ENCODE assay signal across 9 cellular contexts in genomic region chr3:107651782-107652181, GRCh38.
DNase-seq lines count a peak whose midpoint lies in the region; ATAC-seq and TF ChIP-seq lines count a peak whose summit lies in the region.
"Had no signal": no experiment of that assay in that cellular context is flagged by ENCODE, and none has a peak within 500 bp of the region (broad histone marks: within the 10 kb centered on the region; RNA-seq: fewer than 3 reads in every experiment).

No MANE protein-coding gene starts in this region.

- no peak for TF ChIP-seq POLR2A in gastrocnemius medialis (IDR thresholded peaks at IDR 0.05)

- H3K36me3 ChIP-seq in gastrocnemius medialis (no peaks in the 10 kb centered on the region), Caco-2 (ENCODE audit: control insufficient read depth, insufficient read depth, low read length) (no peaks in the 10 kb centered on the region)

- no peaks in the 10 kb centered on the region for H3K27me3 Mint-ChIP-seq in activated T-cell treated with anti-CD3 and anti-CD28 coated beads, Interleukin-2, amount 50 U/mL, for 24 hours
- H3K27me3 Mint-ChIP-seq in Caco-2 (ENCODE audit: insufficient read depth, unreplicated experiment): no peaks in the 10 kb centered on the region

- no peaks in the 10 kb centered on the region for H3K27me3 ChIP-seq in gastrocnemius medialis
- no peaks in the 10 kb centered on the region for H3K27me3 ChIP-seq in Caco-2 (replicated peaks; ENCODE audit: control insufficient read depth, insufficient read depth, low read length)

- POLR2A ChIA-PET in Caco-2 (lab: Charles Lee): no interaction called here

- peaks cover 31% of the 10 kb centered on the region for H3K4me1 Mint-ChIP-seq in activated T-cell treated with anti-CD3 and anti-CD28 coated beads, Interleukin-2, amount 50 U/mL, for 24 hours (ENCODE audit: low read depth)
- peaks cover 12% of the 10 kb centered on the region for H3K4me1 Mint-ChIP-seq in stimulated activated effector memory CD8-positive, alpha-beta T cell treated with anti-CD3 and anti-CD28 coated beads, Interleukin-12 subunit alpha, Interleukin-12 subunit beta, amount 100 ng/mL, for 72 hours
- H3K4me1 Mint-ChIP-seq in Caco-2 (ENCODE audit: low read depth, unreplicated experiment): no peaks in the 10 kb centered on the region

- H3K4me3 ChIP-seq in gastrocnemius medialis (no peak overlapping the region), Caco-2 (ENCODE audit: low read depth, low read length) (no peak overlapping the region)

- in situ Hi-C loops in gastrocnemius medialis (cut with MboI; ENCODE audit: low sequenced_read_pairs in 4 of 4): loop anchor here in 1 of 4 donors (25.0 kb wide), 1 partner anchor 414 kb away; no protein-coding TSS in a partner anchor

- H3K9me3 ChIP-seq in gastrocnemius medialis (no peaks in the 10 kb centered on the region), Caco-2 (no peaks in the 10 kb centered on the region)

- ATAC-seq in GM21786 (IDR thresholded peaks at IDR 0.05; ENCODE audit: unreplicated experiment): peak; percentile 82
- peak; percentile 83 for ATAC-seq in HG03432 (IDR thresholded peaks at IDR 0.05; ENCODE audit: unreplicated experiment)
- ATAC-seq in stimulated activated effector memory CD8-positive, alpha-beta T cell treated with anti-CD3 and anti-CD28 coated beads, Interleukin-12 subunit alpha, Interleukin-12 subunit beta, amount 100 ng/mL, for 72 hours: peak; percentile 70
- ATAC-seq in gastrocnemius medialis: no peak

- CTCF ChIA-PET in Caco-2 (lab: Charles Lee): no interaction called here

- no peak overlapping the region for H3K27ac ChIP-seq in gastrocnemius medialis

- no peak for DNase-seq in activated T-cell treated with anti-CD3 and anti-CD28 coated beads, Interleukin-2, amount 50 U/mL, for 24 hours
- no peak for DNase-seq in activated T-cell treated with anti-CD3 and anti-CD28 coated beads, Interleukin-2, amount 50 U/mL, for 1 hour
- no peak for DNase-seq in stimulated activated effector memory CD8-positive, alpha-beta T cell treated with anti-CD3 and anti-CD28 coated beads, Interleukin-12 subunit alpha, Interleukin-12 subunit beta, amount 100 ng/mL, for 72 hours (ENCODE audit: low spot score in 2 of 2)
- DNase-seq in gastrocnemius medialis: no peak
- no peak for DNase-seq in NOMO-1 treated with DMSO at 0.1 percent for 48 hours (lab: John Stamatoyannopoulos, UW; ENCODE audit: unreplicated experiment)
- no peak for DNase-seq in Caco-2
- DNase-seq: NCI-H187 treated with DMSO at 0.1 percent for 48 hours had no signal

- no peak overlapping the region for H3K4me3 Mint-ChIP-seq in activated T-cell treated with anti-CD3 and anti-CD28 coated beads, Interleukin-2, amount 50 U/mL, for 24 hours
- no peak overlapping the region for H3K4me3 Mint-ChIP-seq in stimulated activated effector memory CD8-positive, alpha-beta T cell treated with anti-CD3 and anti-CD28 coated beads, Interleukin-12 subunit alpha, Interleukin-12 subunit beta, amount 100 ng/mL, for 72 hours
- no peak overlapping the region for H3K4me3 Mint-ChIP-seq in Caco-2 (ENCODE audit: unreplicated experiment)

- BruUV-seq in Caco-2 (replicated peaks; lab: Mats Ljungman, UMichigan): no TSS peak

- H3K36me3 Mint-ChIP-seq in activated T-cell treated with anti-CD3 and anti-CD28 coated beads, Interleukin-2, amount 50 U/mL, for 24 hours (ENCODE audit: low read depth): peaks cover 27% of the 10 kb centered on the region
- H3K36me3 Mint-ChIP-seq in stimulated activated effector memory CD8-positive, alpha-beta T cell treated with anti-CD3 and anti-CD28 coated beads, Interleukin-12 subunit alpha, Interleukin-12 subunit beta, amount 100 ng/mL, for 72 hours: no peaks in the 10 kb centered on the region
- no peaks in the 10 kb centered on the region for H3K36me3 Mint-ChIP-seq in Caco-2 (ENCODE audit: insufficient read depth, unreplicated experiment)

- intact Hi-C loops in gastrocnemius medialis (cut with DNase I; ENCODE audit: low total_unique reads): loop anchor here (10.0 kb wide), 1 partner anchor 217 kb away; no protein-coding TSS in a partner anchor
- intact Hi-C loops in Caco-2 (cut with micrococcal nuclease; ENCODE audit: unreplicated experiment): no loop called here

- H3K4me1 ChIP-seq in gastrocnemius medialis (peaks cover 14 to 20% of the 10 kb centered on the region in 2 donors), Caco-2 (no peaks in the 10 kb centered on the region)

- peak overlapping the region; percentile 64 for H3K27ac Mint-ChIP-seq in activated T-cell treated with anti-CD3 and anti-CD28 coated beads, Interleukin-2, amount 50 U/mL, for 24 hours
- peak overlapping the region; percentile 80 for H3K27ac Mint-ChIP-seq in stimulated activated effector memory CD8-positive, alpha-beta T cell treated with anti-CD3 and anti-CD28 coated beads, Interleukin-12 subunit alpha, Interleukin-12 subunit beta, amount 100 ng/mL, for 72 hours
- no peak overlapping the region for H3K27ac Mint-ChIP-seq in Caco-2 (ENCODE audit: unreplicated experiment)

- TF ChIP-seq CTCF in gastrocnemius medialis (IDR thresholded peaks at IDR 0.05 in 4 of 5, conservative IDR thresholded peaks at IDR 0.05 in 1 of 5): no peak
- no peak for TF ChIP-seq CTCF in Caco-2 (IDR thresholded peaks at IDR 0.05; ENCODE audit: insufficient read depth in 1 of 2, low read depth in 1 of 2, low read length in 1 of 2, severe bottlenecking in 1 of 2, unreplicated experiment in 1 of 2)

- no peaks in the 10 kb centered on the region for H3K9me3 Mint-ChIP-seq in activated T-cell treated with anti-CD3 and anti-CD28 coated beads, Interleukin-2, amount 50 U/mL, for 24 hours
- no peaks in the 10 kb centered on the region for H3K9me3 Mint-ChIP-seq in stimulated activated effector memory CD8-positive, alpha-beta T cell treated with anti-CD3 and anti-CD28 coated beads, Interleukin-12 subunit alpha, Interleukin-12 subunit beta, amount 100 ng/mL, for 72 hours
- no peaks in the 10 kb centered on the region for H3K9me3 Mint-ChIP-seq in Caco-2 (ENCODE audit: unreplicated experiment)

Comparison
In these comparisons a context has a peak if more than half of its experiments do, and no peak if none do; other contexts are left out.
1. ATAC-seq: peak in GM21786 (single experiment), HG03432 (single experiment) and stimulated activated effector memory CD8-positive, alpha-beta T cell treated with anti-CD3 and anti-CD28 coated beads, Interleukin-12 subunit alpha, Interleukin-12 subunit beta, amount 100 ng/mL, for 72 hours (single experiment); none in gastrocnemius medialis (0 of 2).